1 cellular context compared by ENCODE assay signal in genomic region chr5:90613918-90614504, GRCh38.
TF ChIP-seq lines count a peak whose summit lies in the region.

No MANE protein-coding gene starts in this region.

TF ChIP-seq in GM23338, 12 proteins besides CTCF, POLR2A, EP300 and RAD21:
- no peak for TF ChIP-seq REST (IDR thresholded peaks at IDR 0.05; ENCODE audit: unreplicated experiment)
- TF ChIP-seq EZH2phosphoT487 (IDR thresholded peaks at IDR 0.05; ENCODE audit: unreplicated experiment), result no peak
- TF ChIP-seq ZNF114 (CRISPR knock-in tag; IDR thresholded peaks at IDR 0.05), result no peak
- no peak for TF ChIP-seq ETS1 (IDR thresholded peaks at IDR 0.05)
- no peak for TF ChIP-seq NANOG (IDR thresholded peaks at IDR 0.05; ENCODE audit: borderline replicate concordance)
TF ChIP-seq in GM23338: peak in this region for 0.
